ENCODE assay signal across 19 cellular contexts in the genomic region with DNA sequence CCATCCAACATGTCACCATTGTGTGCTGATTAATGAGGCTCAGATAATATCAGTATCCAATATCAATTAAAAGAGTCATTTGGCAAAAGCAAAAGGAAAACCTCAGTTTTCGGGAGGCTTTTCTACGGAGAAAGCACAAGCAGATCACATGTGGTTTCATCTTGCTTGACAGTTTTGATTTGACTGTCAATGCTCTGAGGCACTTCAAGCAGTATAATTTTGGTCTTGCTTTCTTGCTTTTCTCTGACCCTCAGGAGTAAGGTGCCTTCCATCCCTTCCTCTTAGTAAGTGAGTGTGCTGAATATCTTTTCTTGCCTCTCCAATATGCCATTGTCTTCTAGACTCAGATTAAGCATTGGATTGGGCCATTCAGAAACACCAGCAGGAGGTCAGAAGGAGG.
A peak's percentile ranks its signal among the peaks of the same experiment; 100 is the strongest.
DNase-seq lines count a peak whose midpoint lies in the region; ATAC-seq and TF ChIP-seq lines count a peak whose summit lies in the region.
"Had no signal": no experiment of that assay in that cellular context is flagged by ENCODE, and none has a peak within 500 bp of the region (broad histone marks: within the 10 kb centered on the region; RNA-seq: fewer than 3 reads in every experiment).

No MANE protein-coding gene starts in this region.

- no peak for TF ChIP-seq POLR2A in heart left ventricle (IDR thresholded peaks at IDR 0.05)

- in situ Hi-C loops in brain microvascular endothelial cell (cut with HindIII; ENCODE audit: low pct_ligation_motif_present, low sequenced_read_pairs): no loop called here

- H3K4me3 ChIP-seq in GM12865 (ENCODE audit: low read depth, low read length) (no peak overlapping the region), heart left ventricle (no peak overlapping the region), brain microvascular endothelial cell (ENCODE audit: low read depth, low read length) (no peak overlapping the region)
- H3K4me3 ChIP-seq: MG63 had no signal

- WGBS in heart left ventricle, 4 donors: 74 to 96% (median 89%) methylated on average over 2 of the region's 2 CpGs

- TF ChIP-seq CTCF in GM12865 (IDR thresholded peaks at IDR 0.05; ENCODE audit: insufficient read depth, low read depth, low read length, missing control alignments): no peak
- no peak for TF ChIP-seq CTCF in heart left ventricle (IDR thresholded peaks at IDR 0.05)
- TF ChIP-seq CTCF in brain microvascular endothelial cell (IDR thresholded peaks at IDR 0.05; ENCODE audit: low read depth, low read length, missing control alignments): no peak

- H3K4me1 ChIP-seq in heart left ventricle: no peaks in the 10 kb centered on the region

- H3K9me3 ChIP-seq in heart left ventricle: no peaks in the 10 kb centered on the region
- H3K9me3 ChIP-seq: MG63 had no signal

- intact Hi-C loops in heart left ventricle (cut with DNase I): no loop called here

- DNase-seq in GM12865 (ENCODE audit: low read depth) (peak; percentile 6), NCI-H69 (lab: John Stamatoyannopoulos, UW) (peak; percentile 12), heart left ventricle (no peak), HPDE6-E6E7 (ENCODE audit: extremely low spot score) (no peak), H4 (ENCODE audit: low spot score) (no peak), brain microvascular endothelial cell (no peak)
- DNase-seq: C1 segment of cervical spinal cord, EL, H9, MG63, NCI-H1092 treated with DMSO at 0.1 percent for 48 hours, NCI-H2029, NCI-H526 treated with DMSO at 0.1 percent for 48 hours had no signal

- no peak overlapping the region for H3K27ac ChIP-seq in heart left ventricle
- no peak overlapping the region for H3K27ac ChIP-seq in brain microvascular endothelial cell

- peak; percentile 61 for ATAC-seq in GM19351 (IDR thresholded peaks at IDR 0.05; ENCODE audit: unreplicated experiment)
- ATAC-seq in HG03432 (IDR thresholded peaks at IDR 0.05; ENCODE audit: unreplicated experiment): peak; percentile 58
- ATAC-seq in heart left ventricle: no peak
- ATAC-seq: HepG2, Panc1, Right ventricle myocardium inferior, SK-N-SH treated with all-trans-retinoic acid at 6 μM for 48 hours had no signal

- H3K27me3 ChIP-seq in heart left ventricle (no peaks in the 10 kb centered on the region), brain microvascular endothelial cell (replicated peaks) (peaks cover 3% of the 10 kb centered on the region)
- H3K27me3 ChIP-seq: MG63 had no signal

- H3K36me3 ChIP-seq in heart left ventricle: no peaks in the 10 kb centered on the region
- no peaks in the 10 kb centered on the region for H3K36me3 ChIP-seq in brain microvascular endothelial cell (replicated peaks)
- H3K36me3 ChIP-seq: MG63 had no signal

Comparison
In these comparisons a context has a peak if more than half of its experiments do, and no peak if none do; other contexts are left out.
1. DNase-seq: peak in GM12865 (single experiment) and NCI-H69 (single experiment); none in heart left ventricle (0 of 5), HPDE6-E6E7 (single experiment), H4 (single experiment) and brain microvascular endothelial cell (single experiment).
2. ATAC-seq: peak in GM19351 (single experiment) and HG03432 (single experiment); none in heart left ventricle (0 of 4).